ENCODE assay signal across 9 cellular contexts in the genomic region with DNA sequence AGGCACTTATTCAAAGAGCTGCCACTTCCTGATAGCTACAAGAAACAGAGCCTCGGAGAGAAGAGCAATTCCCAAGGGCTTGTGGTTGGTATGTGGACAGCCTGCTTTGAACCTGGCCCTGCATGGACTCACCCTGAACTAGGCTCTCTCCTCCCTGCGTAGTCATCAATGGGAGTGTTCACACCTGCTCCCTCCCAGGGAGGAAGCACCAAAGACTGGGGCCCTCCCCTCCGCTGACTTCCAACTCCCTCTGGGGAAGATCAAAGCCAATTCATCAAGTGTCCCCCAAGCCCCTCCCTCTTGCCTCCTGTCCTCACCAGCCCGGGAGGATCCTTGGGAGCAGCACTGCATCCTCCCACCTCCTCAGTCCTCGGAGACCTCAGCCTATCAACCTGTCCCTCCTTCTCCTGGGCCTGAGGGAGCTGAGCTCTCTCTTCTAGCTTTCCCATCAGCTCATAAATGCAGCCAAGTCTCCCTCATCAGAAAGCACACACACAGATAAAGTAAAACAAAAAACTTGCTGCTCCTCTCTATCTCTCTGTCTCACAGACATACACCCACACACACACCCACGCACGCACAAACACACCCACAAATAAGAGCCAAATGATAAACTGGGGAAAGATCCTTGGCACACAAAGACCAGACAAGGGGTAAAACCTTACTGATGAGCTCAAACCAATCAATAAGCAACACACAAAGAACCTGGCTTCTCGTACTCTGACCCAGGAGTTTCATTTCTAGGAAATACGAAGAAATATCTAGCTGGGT. TPM values are rescaled to one million over a fixed set of nuclear protein-coding genes. Genes with fewer than 3 reads are reported as not detected.
DNase-seq lines count a peak whose midpoint lies in the region; ATAC-seq and TF ChIP-seq lines count a peak whose summit lies in the region.
"Had no signal": no experiment of that assay in that cellular context is flagged by ENCODE, and none has a peak within 500 bp of the region (broad histone marks: within the 10 kb centered on the region; RNA-seq: fewer than 3 reads in every experiment).

No MANE protein-coding gene starts in this region.

- peak in 73 of 76 experiments; percentile 37 to 94 (median 78) for DNase-seq in HUDEP-2 (lab: John Stamatoyannopoulos, UW; ENCODE audit: unreplicated experiment in 76 of 76)
- DNase-seq in coronary artery (ENCODE audit: low spot score), result no peak
- no peak for DNase-seq in prostate gland (ENCODE audit: low spot score)
- no peak for DNase-seq in naive thymus-derived CD4-positive, alpha-beta T cell
- no peak for DNase-seq in aorta
- DNase-seq in KBM-7, result no peak
- DNase-seq in NCI-H526 treated with DMSO at 0.1 percent for 48 hours (lab: John Stamatoyannopoulos, UW), result no peak

- peaks cover 11 to 18% (median 14%) of the 10 kb centered on the region in 7 donors for H3K4me1 Mint-ChIP-seq in naive thymus-derived CD4-positive, alpha-beta T cell

- H3K27ac ChIP-seq in coronary artery (peak overlapping the region in 1 of 2 donors; percentile 56), prostate gland (peak overlapping the region; percentile 31 to 36), aorta (ENCODE audit: low read depth in 1 of 2, low read length in 2 of 2) (no peak overlapping the region)
- H3K27ac ChIP-seq in naive thymus-derived CD4-positive, alpha-beta T cell (ENCODE audit: low read depth, low read length), result no peak overlapping the region

- no peak for TF ChIP-seq POLR2A in prostate gland (IDR thresholded peaks at IDR 0.05)

- H3K4me3 ChIP-seq in coronary artery (peak overlapping the region; percentile 10), prostate gland (no peak overlapping the region), aorta (ENCODE audit: low read length in 2 of 2) (no peak overlapping the region)
- H3K4me3 ChIP-seq in naive thymus-derived CD4-positive, alpha-beta T cell (ENCODE audit: low read length), result no peak overlapping the region

- in situ Hi-C loops in KBM-7 (cut with MboI; ENCODE audit: low pct_unique_long_range_greater_than_20kb, low sequenced_read_pairs), result no loop called here

- H3K27me3 Mint-ChIP-seq in naive thymus-derived CD4-positive, alpha-beta T cell, result peaks cover 38 to 68% (median 57%) of the 10 kb centered on the region in 5 donors

- CTCF ChIA-PET in naive thymus-derived CD4-positive, alpha-beta T cell (lab: Charles Lee), result interaction anchor here (0.6 kb wide), 1 partner anchor 120 kb away, joined by 6 read pairs; no protein-coding TSS in a partner anchor

- intact Hi-C loops in prostate gland (cut with DNase I), result loop anchor here (5.0 kb wide), 1 partner anchor 55 kb away; no protein-coding TSS in a partner anchor
- intact Hi-C loops in naive thymus-derived CD4-positive, alpha-beta T cell (cut with micrococcal nuclease), result no loop called here
- intact Hi-C loops in aorta (cut with DNase I), result loop anchor here (5.0 kb wide), 1 partner anchor 55 kb away; no protein-coding TSS in a partner anchor

- no peaks in the 10 kb centered on the region for H3K36me3 ChIP-seq in prostate gland
- H3K36me3 ChIP-seq in naive thymus-derived CD4-positive, alpha-beta T cell (ENCODE audit: control insufficient read depth in 2 of 3, insufficient read depth in 3 of 3, low read length in 3 of 3), result no peaks in the 10 kb centered on the region
- H3K36me3 ChIP-seq in aorta (ENCODE audit: control insufficient read depth in 1 of 2, insufficient read depth in 2 of 2, low read length in 1 of 2), result no peaks in the 10 kb centered on the region

- no peaks in the 10 kb centered on the region for H3K9me3 ChIP-seq in prostate gland
- H3K9me3 ChIP-seq in naive thymus-derived CD4-positive, alpha-beta T cell (ENCODE audit: control insufficient read depth in 2 of 3, low read length in 3 of 3), result no peaks in the 10 kb centered on the region
- no peaks in the 10 kb centered on the region for H3K9me3 ChIP-seq in aorta (ENCODE audit: control insufficient read depth, low read length)

- H3K27me3 ChIP-seq in prostate gland (replicated peaks; ENCODE audit: insufficient read depth) (no peaks in the 10 kb centered on the region), aorta (ENCODE audit: control insufficient read depth in 1 of 2, insufficient read depth in 2 of 2, low read length in 1 of 2) (no peaks in the 10 kb centered on the region)
- H3K27me3 ChIP-seq in naive thymus-derived CD4-positive, alpha-beta T cell (ENCODE audit: control insufficient read depth in 2 of 2, insufficient read depth in 2 of 2, low read length in 2 of 2), result peaks cover 0 to 12% of the 10 kb centered on the region in 2 donors

- 40% methylated on average over 9 of the region's 9 CpGs for WGBS in prostate gland
- 52 to 59% methylated on average over 9 of the region's 9 CpGs for WGBS in aorta, 2 donors

- ATAC-seq in GM18873 (IDR thresholded peaks at IDR 0.05; ENCODE audit: low FRiP score, unreplicated experiment) (peak; percentile 13), aorta (ENCODE audit: low FRiP score) (no peak)
- no peak for ATAC-seq in naive thymus-derived CD4-positive, alpha-beta T cell

- peaks cover 0 to 4% (median 2%) of the 10 kb centered on the region in 5 donors for H3K36me3 Mint-ChIP-seq in naive thymus-derived CD4-positive, alpha-beta T cell
- H3K36me3 Mint-ChIP-seq: brain had no signal

- POLR2A ChIA-PET in naive thymus-derived CD4-positive, alpha-beta T cell (lab: Charles Lee), result no interaction called here

- no peak overlapping the region for H3K27ac Mint-ChIP-seq in naive thymus-derived CD4-positive, alpha-beta T cell
- H3K27ac Mint-ChIP-seq: brain had no signal

- TF ChIP-seq CTCF in coronary artery (IDR thresholded peaks at IDR 0.05), result no peak
- TF ChIP-seq CTCF in prostate gland (IDR thresholded peaks at IDR 0.05), result no peak

- H3K4me1 ChIP-seq in prostate gland (replicated peaks), result peaks cover 7% of the 10 kb centered on the region
- H3K4me1 ChIP-seq in naive thymus-derived CD4-positive, alpha-beta T cell (ENCODE audit: control insufficient read depth in 2 of 2, insufficient read depth in 2 of 2, low read length in 2 of 2), result peaks cover 0 to 7% of the 10 kb centered on the region in 2 donors
- no peaks in the 10 kb centered on the region for H3K4me1 ChIP-seq in aorta (ENCODE audit: control insufficient read depth in 1 of 2, insufficient read depth in 2 of 2, low read length in 2 of 2)

- H3K4me3 Mint-ChIP-seq in naive thymus-derived CD4-positive, alpha-beta T cell, result no peak overlapping the region

- H3K9me3 Mint-ChIP-seq in naive thymus-derived CD4-positive, alpha-beta T cell, result peaks cover 0 to 2% (median 0%) of the 10 kb centered on the region in 11 donors

RNA-seq across cellular contexts. Expression of a gene that starts 3.3 kb away (rescaled TPM):
- total RNA-seq in prostate gland, result 10 to 100 TPM; 34.7 to 40.0 TPM
- not detected for total RNA-seq in naive thymus-derived CD4-positive, alpha-beta T cell
- not detected for polyA plus RNA-seq in naive thymus-derived CD4-positive, alpha-beta T cell
- 10 to 100 TPM; 62.1 to 72.3 TPM for total RNA-seq in aorta
- polyA plus RNA-seq in aorta, result 10 to 100 TPM; 15.8 to 75.8 TPM

Comparison
In these comparisons a context has a peak if more than half of its experiments do, and no peak if none do; other contexts are left out.
1. DNase-seq: peak in HUDEP-2 (73 of 76); none in coronary artery (single experiment), prostate gland (single experiment), naive thymus-derived CD4-positive, alpha-beta T cell (0 of 9), aorta (0 of 2), KBM-7 (single experiment) and NCI-H526 treated with DMSO at 0.1 percent for 48 hours (single experiment).
2. H3K27ac ChIP-seq: peak in prostate gland (2 of 2); none in naive thymus-derived CD4-positive, alpha-beta T cell (single experiment) and aorta (0 of 2).
3. RNA of a gene that starts 3.3 kb away (total RNA-seq): 62.1 to 72.3 TPM in aorta and 34.7 to 40.0 TPM in prostate gland; not detected in naive thymus-derived CD4-positive, alpha-beta T cell; every median in the first group is over 10 times any median in the second.
4. intact Hi-C loops: an anchor here in prostate gland (5.0 kb wide) and aorta (5.0 kb wide); none called in naive thymus-derived CD4-positive, alpha-beta T cell.